Comparison of ENCODE assay signal across 8 cellular contexts in genomic region chr17:68169165-68169821, GRCh38.
DNase-seq lines count a peak whose midpoint lies in the region; ATAC-seq and TF ChIP-seq lines count a peak whose summit lies in the region.
"Not testable (repeated sequence)": the region's sequence is repeated elsewhere in the genome, so short reads cannot be mapped to it uniquely, and the experiment has no call there.

No MANE protein-coding gene starts in this region.

- H3K36me3 ChIP-seq in endodermal cell (ENCODE audit: control insufficient read depth, insufficient read depth, low read length); lower lobe of right lung; psoas muscle (ENCODE audit: insufficient read depth in 1 of 2, low read depth in 1 of 2): not testable (repeated sequence)

- H3K9ac ChIP-seq in endodermal cell (ENCODE audit: extremely low read depth, low read length, poor library complexity, severe bottlenecking): not testable (repeated sequence)

- DNase-seq in DMS53 (lab: John Stamatoyannopoulos, UW): peak; percentile 65
- not testable (repeated sequence) for DNase-seq in HFFc6; activated CD4-positive, alpha-beta memory T cell treated with anti-CD3 and anti-CD28 coated beads for 36 hours; endodermal cell; lower lobe of right lung; psoas muscle
- DNase-seq in NCI-H69 (lab: John Stamatoyannopoulos, UW): peak; percentile 59

- H3K4me3 Mint-ChIP-seq in HFFc6 (peak overlapping the region; percentile 65; the same call in 1 of the 2 replicates), endodermal cell (peak overlapping the region; percentile 17)
- H3K4me3 Mint-ChIP-seq in activated CD4-positive, alpha-beta memory T cell treated with anti-CD3 and anti-CD28 coated beads for 36 hours: peak overlapping the region; percentile 8

- intact Hi-C loops in activated CD4-positive, alpha-beta memory T cell treated with anti-CD3 and anti-CD28 coated beads for 36 hours (cut with micrococcal nuclease): loop anchor here (5.0 kb wide), 1 partner anchor 112 kb away; no protein-coding TSS in a partner anchor
- intact Hi-C loops in lower lobe of right lung (cut with DNase I); psoas muscle (cut with DNase I): not testable (repeated sequence)

- H3K9me3 ChIP-seq in endodermal cell (ENCODE audit: control insufficient read depth, low read length); lower lobe of right lung; psoas muscle: not testable (repeated sequence)

- H3K4me1 Mint-ChIP-seq in HFFc6 (ENCODE audit: low read depth); endodermal cell: not testable (repeated sequence)
- H3K4me1 Mint-ChIP-seq in activated CD4-positive, alpha-beta memory T cell treated with anti-CD3 and anti-CD28 coated beads for 36 hours (ENCODE audit: low read depth): peaks cover 17% of the 10 kb centered on the region

- H3K9me3 Mint-ChIP-seq in HFFc6; activated CD4-positive, alpha-beta memory T cell treated with anti-CD3 and anti-CD28 coated beads for 36 hours; endodermal cell: not testable (repeated sequence)

- H3K36me3 Mint-ChIP-seq in HFFc6 (ENCODE audit: low read depth); activated CD4-positive, alpha-beta memory T cell treated with anti-CD3 and anti-CD28 coated beads for 36 hours; endodermal cell (ENCODE audit: low read depth): not testable (repeated sequence)

- POLR2A ChIA-PET in activated CD4-positive, alpha-beta memory T cell treated with anti-CD3 and anti-CD28 coated beads for 36 hours (lab: Charles Lee): not testable (repeated sequence)

- peak overlapping the region; percentile 70 for H3K27ac ChIP-seq in 22Rv1
- not testable (repeated sequence) for H3K27ac ChIP-seq in endodermal cell (ENCODE audit: low read depth, low read length); lower lobe of right lung; psoas muscle

- WGBS in endodermal cell (ENCODE audit: insufficient coverage in 1 of 2, insufficient read length in 1 of 2), 2 experiments: 92 to 95% methylated on average over 29 to 42 of the region's 42 CpGs
- WGBS in psoas muscle, 3 donors: 87 to 90% (median 90%) methylated on average over 39 to 42 of the region's 42 CpGs

- not testable (repeated sequence) for H3K27me3 ChIP-seq in endodermal cell (ENCODE audit: control insufficient read depth, insufficient read depth, low read length, poor library complexity, severe bottlenecking); lower lobe of right lung (ENCODE audit: low read depth); psoas muscle (ENCODE audit: insufficient read depth in 3 of 3, low read length in 2 of 3)

- CTCF ChIA-PET in activated CD4-positive, alpha-beta memory T cell treated with anti-CD3 and anti-CD28 coated beads for 36 hours (lab: Charles Lee): interaction anchor here (0.6 to 2.3 kb wide), 7 partner anchors 30 to 407 kb away, joined by 3 to 11 read pairs (median 3); no protein-coding TSS in a partner anchor

- not testable (repeated sequence) for H3K27me3 Mint-ChIP-seq in HFFc6 (ENCODE audit: insufficient read depth); activated CD4-positive, alpha-beta memory T cell treated with anti-CD3 and anti-CD28 coated beads for 36 hours
- peaks cover 22% of the 10 kb centered on the region for H3K27me3 Mint-ChIP-seq in endodermal cell (ENCODE audit: insufficient read depth)

- H3K27ac Mint-ChIP-seq in HFFc6; activated CD4-positive, alpha-beta memory T cell treated with anti-CD3 and anti-CD28 coated beads for 36 hours; endodermal cell: not testable (repeated sequence)

- not testable (repeated sequence) for ATAC-seq in lower lobe of right lung, psoas muscle

- H3K4me3 ChIP-seq in endodermal cell (ENCODE audit: low read length): not testable (repeated sequence)
- H3K4me3 ChIP-seq in lower lobe of right lung (peak overlapping the region; percentile 23), psoas muscle (peak overlapping the region; percentile 18)

- not testable (repeated sequence) for TF ChIP-seq CTCF in 22Rv1 (IDR thresholded peaks at IDR 0.05); HFFc6 (IDR thresholded peaks at IDR 0.05); endodermal cell (conservative IDR thresholded peaks at IDR 0.05); lower lobe of right lung (IDR thresholded peaks at IDR 0.05); psoas muscle (IDR thresholded peaks at IDR 0.05)

- not testable (repeated sequence) for H3K4me1 ChIP-seq in endodermal cell (ENCODE audit: control insufficient read depth, insufficient read depth, low read length); lower lobe of right lung; psoas muscle

Comparison
In these comparisons a context has a peak if more than half of its experiments do, and no peak if none do; other contexts are left out.
1. H3K4me3 Mint-ChIP-seq: peak in every context shown above with its lines; median percentile 65 in HFFc6; 17 in endodermal cell; 8 in activated CD4-positive, alpha-beta memory T cell treated with anti-CD3 and anti-CD28 coated beads for 36 hours.